Comparison of ENCODE assay signal across 20 cellular contexts in genomic region chr17:60751884-60752283, GRCh38.
DNase-seq lines count a peak whose midpoint lies in the region; FAIRE-seq and TF ChIP-seq lines count a peak whose summit lies in the region.
"Had no signal": no experiment of that assay in that cellular context is flagged by ENCODE, and none has a peak within 500 bp of the region (broad histone marks: within the 10 kb centered on the region; RNA-seq: fewer than 3 reads in every experiment).

No MANE protein-coding gene starts in this region.

- POLR2A ChIA-PET in HEK293 (lab: Yijun Ruan, JAX) (no interaction called here), HEK293T (lab: Yijun Ruan, JAX) (no interaction called here)

- H3K4me3 ChIP-seq in HEK293 (ENCODE audit: low read depth, low read length), result no peak overlapping the region
- H3K4me3 ChIP-seq: A549; BLaER1 treated with 17β-estradiol and CSF1 and Interleukin-3, amounts not matched to agents 10 nM and 100 nM had no signal

- FAIRE-seq in frontal cortex (lab: Jason Lieb, UNC), result peak; percentile 34
- FAIRE-seq: A549, D721Med, G401.6, GM12891, GM19239 had no signal

- no peaks in the 10 kb centered on the region for H3K36me3 ChIP-seq in HEK293 (ENCODE audit: control insufficient read depth in 2 of 2, insufficient read depth in 1 of 2, low read length in 2 of 2)
- H3K36me3 ChIP-seq: BLaER1 treated with 17β-estradiol and CSF1 and Interleukin-3, amounts not matched to agents 10 nM and 100 nM had no signal

- CTCF ChIA-PET in HEK293 (lab: Yijun Ruan, JAX) (no interaction called here), HEK293T (lab: Yijun Ruan, JAX) (no interaction called here)

- DNase-seq in frontal cortex (ENCODE audit: low spot score in 2 of 2), result no peak
- DNase-seq in HEK293T (ENCODE audit: extremely low spot score), result no peak
- DNase-seq in activated CD4-positive, alpha-beta T cell treated with anti-CD3 and anti-CD28 coated beads for 4 hours, result no peak
- no peak for DNase-seq in cerebellar cortex (ENCODE audit: low spot score)
- DNase-seq: 8988T; AML-193; Caco-2; Calu3; CD4-positive, alpha-beta T cell; CD8-positive, alpha-beta T cell; DMS79 treated with DMSO at 0.1 percent for 48 hours; GF-D8 had no signal

- no peaks in the 10 kb centered on the region for H3K4me1 ChIP-seq in HEK293 (ENCODE audit: control insufficient read depth, insufficient read depth, low read length)
- H3K4me1 ChIP-seq: A549, Caco-2 had no signal

- no peak overlapping the region for H3K27ac ChIP-seq in HEK293 (ENCODE audit: extremely low read depth, low read depth, low read length)
- H3K27ac ChIP-seq: A549; BLaER1 treated with 17β-estradiol and CSF1 and Interleukin-3, amounts not matched to agents 10 nM and 100 nM; C4-2B had no signal

- no peak for TF ChIP-seq CTCF in HEK293 (tag by site-specific recombination; IDR thresholded peaks at IDR 0.05)

- no peaks in the 10 kb centered on the region; the same call in 1 of the 2 replicates for H3K9me3 ChIP-seq in HEK293 (ENCODE audit: control insufficient read depth, insufficient read depth, low read depth, low read length)
- H3K9me3 ChIP-seq: A549, Caco-2 had no signal

TF ChIP-seq in HEK293, 187 proteins besides CTCF, POLR2A, EP300 and RAD21:
- TF ChIP-seq ZNF426 (tag by site-specific recombination; IDR thresholded peaks at IDR 0.05) (peak; percentile 3; the same call in 1 of the 2 replicates), ZNF223 (tag by site-specific recombination; IDR thresholded peaks at IDR 0.05) (no peak)
TF ChIP-seq in HEK293: peak in this region for 1.

TF ChIP-seq in HEK293T, 16 proteins besides CTCF, POLR2A, EP300 and RAD21:
- TF ChIP-seq HDGF (IDR thresholded peaks at IDR 0.05; ENCODE audit: borderline replicate concordance), result no peak
- no peak for TF ChIP-seq CTBP1 (IDR thresholded peaks at IDR 0.05; ENCODE audit: borderline replicate concordance)
- no peak for TF ChIP-seq ZNF384 (IDR thresholded peaks at IDR 0.05)
- no peak for TF ChIP-seq BHLHE40 (IDR thresholded peaks at IDR 0.05; ENCODE audit: borderline replicate concordance)
- TF ChIP-seq L3MBTL2 (conservative IDR thresholded peaks at IDR 0.05), result no peak
- TF ChIP-seq SUZ12 (IDR thresholded peaks at IDR 0.05), result no peak
- TF ChIP-seq FOXK2 (IDR thresholded peaks at IDR 0.05), result no peak
- no peak for TF ChIP-seq LEF1 (IDR thresholded peaks at IDR 0.05; ENCODE audit: borderline replicate concordance)
